ENCODE assay signal across 12 cellular contexts in genomic region chr2:95300391-95300938, GRCh38. TPM values are rescaled to one million over a fixed set of nuclear protein-coding genes. Genes with fewer than 3 reads are reported as not detected.
DNase-seq lines count a peak whose midpoint lies in the region; ATAC-seq, FAIRE-seq and TF ChIP-seq lines count a peak whose summit lies in the region.
"Had no signal": no experiment of that assay in that cellular context is flagged by ENCODE, and none has a peak within 500 bp of the region (broad histone marks: within the 10 kb centered on the region; RNA-seq: fewer than 3 reads in every experiment).

No MANE protein-coding gene starts in this region.

- no peak for FAIRE-seq in urothelium cell line (lab: Jason Lieb, UNC)

- peak; percentile 46 for ATAC-seq in foreskin keratinocyte
- ATAC-seq: gastrocnemius medialis, left lobe of liver had no signal

- CTCF ChIA-PET in mammary epithelial cell (lab: Charles Lee; ENCODE audit: low non-redundant PET) (no interaction called here), MCF 10A (lab: Yijun Ruan, JAX) (interaction anchor here (1.0 to 5.2 kb wide), 4 partner anchors 23 to 69 kb away, joined by 3 to 22 read pairs (median 7); no protein-coding TSS in a partner anchor)
- CTCF ChIA-PET in activated CD4-positive, alpha-beta memory T cell treated with anti-CD3 and anti-CD28 coated beads for 36 hours (lab: Charles Lee): no interaction called here

- DNase-seq in mammary epithelial cell: peak; percentile 71
- no peak for DNase-seq in MCF 10A (ENCODE audit: unreplicated experiment)
- peak; percentile 72 for DNase-seq in NCI-H2196 treated with DMSO at 0.1 percent for 48 hours (lab: John Stamatoyannopoulos, UW; ENCODE audit: unreplicated experiment)
- no peak for DNase-seq in foreskin keratinocyte
- DNase-seq in urothelium cell line (ENCODE audit: low spot score): peak; percentile 59
- no peak for DNase-seq in dermis blood vessel endothelial cell
- no peak for DNase-seq in GM19240 (ENCODE audit: insufficient read length, low spot score)
- no peak for DNase-seq in activated CD4-positive, alpha-beta memory T cell treated with anti-CD3 and anti-CD28 coated beads for 36 hours
- DNase-seq: gastrocnemius medialis, spleen had no signal

- in situ Hi-C loops in mammary epithelial cell (cut with MboI; ENCODE audit: low sequenced_read_pairs in 2 of 2): no loop called here

- no peak overlapping the region for H2AFZ ChIP-seq in mammary epithelial cell (ENCODE audit: low read depth, low read length)

- H3K4me1 ChIP-seq in mammary epithelial cell (ENCODE audit: insufficient read depth, low read length): no peaks in the 10 kb centered on the region
- no peaks in the 10 kb centered on the region for H3K4me1 ChIP-seq in foreskin keratinocyte
- H3K4me1 ChIP-seq: gastrocnemius medialis, spleen had no signal

- H3K9me3 ChIP-seq in mammary epithelial cell (replicated peaks; ENCODE audit: insufficient read depth, low read length): no peaks in the 10 kb centered on the region
- H3K9me3 ChIP-seq: gastrocnemius medialis, spleen had no signal

- no peak overlapping the region for H3K9ac ChIP-seq in mammary epithelial cell (ENCODE audit: insufficient read depth, low read length)

- no peak overlapping the region for H3K4me2 ChIP-seq in mammary epithelial cell (ENCODE audit: insufficient read depth, low read depth, low read length)

- H3K9me3 Mint-ChIP-seq in MCF 10A (ENCODE audit: unreplicated experiment): no peaks in the 10 kb centered on the region
- H3K9me3 Mint-ChIP-seq in activated CD4-positive, alpha-beta memory T cell treated with anti-CD3 and anti-CD28 coated beads for 36 hours: no peaks in the 10 kb centered on the region

- WGBS in mammary epithelial cell (ENCODE audit: low coverage, missing lambda C conversion rate): 21% methylated on average over 6 of the region's 11 CpGs

- H3K27ac ChIP-seq in mammary epithelial cell (ENCODE audit: insufficient read depth, low read depth, low read length) (no peak overlapping the region), foreskin keratinocyte (no peak overlapping the region)
- H3K27ac ChIP-seq: gastrocnemius medialis, spleen had no signal

- H3K4me1 Mint-ChIP-seq in MCF 10A (ENCODE audit: insufficient read depth, unreplicated experiment): peaks cover 5% of the 10 kb centered on the region
- no peaks in the 10 kb centered on the region for H3K4me1 Mint-ChIP-seq in activated CD4-positive, alpha-beta memory T cell treated with anti-CD3 and anti-CD28 coated beads for 36 hours (ENCODE audit: low read depth)

- intact Hi-C loops in mammary epithelial cell (cut with micrococcal nuclease): no loop called here
- intact Hi-C loops in MCF 10A (cut with micrococcal nuclease): no loop called here
- intact Hi-C loops in activated CD4-positive, alpha-beta memory T cell treated with anti-CD3 and anti-CD28 coated beads for 36 hours (cut with micrococcal nuclease): no loop called here

- H3K27me3 ChIP-seq in mammary epithelial cell (ENCODE audit: insufficient read depth, low read length) (peaks cover 5% of the 10 kb centered on the region), foreskin keratinocyte (peaks cover 47% of the 10 kb centered on the region)

- H3K4me3 Mint-ChIP-seq in MCF 10A (ENCODE audit: unreplicated experiment): no peak overlapping the region
- no peak overlapping the region for H3K4me3 Mint-ChIP-seq in activated CD4-positive, alpha-beta memory T cell treated with anti-CD3 and anti-CD28 coated beads for 36 hours

- BruUV-seq in mammary epithelial cell (replicated peaks; lab: Mats Ljungman, UMichigan): no TSS peak
- BruUV-seq in MCF 10A (replicated peaks; lab: Mats Ljungman, UMichigan): no TSS peak

- TF ChIP-seq CTCF in mammary epithelial cell (conservative IDR thresholded peaks at IDR 0.05 in 1 of 2, IDR thresholded peaks at IDR 0.05 in 1 of 2; ENCODE audit: extremely low read depth in 1 of 2, insufficient read depth in 1 of 2, low read depth in 1 of 2, low read length in 2 of 2) (no peak), MCF 10A (IDR thresholded peaks at IDR 0.05; ENCODE audit: unreplicated experiment) (no peak), foreskin keratinocyte (conservative IDR thresholded peaks at IDR 0.05) (no peak)

- no peaks in the 10 kb centered on the region for H3K79me2 ChIP-seq in mammary epithelial cell (ENCODE audit: insufficient read depth, low read length)

- H3K27me3 Mint-ChIP-seq in MCF 10A (ENCODE audit: insufficient read depth, unreplicated experiment): peaks cover 12% of the 10 kb centered on the region
- peaks cover 2% of the 10 kb centered on the region for H3K27me3 Mint-ChIP-seq in activated CD4-positive, alpha-beta memory T cell treated with anti-CD3 and anti-CD28 coated beads for 36 hours

- no peaks in the 10 kb centered on the region for H3K36me3 Mint-ChIP-seq in MCF 10A (ENCODE audit: insufficient read depth, unreplicated experiment)
- H3K36me3 Mint-ChIP-seq in activated CD4-positive, alpha-beta memory T cell treated with anti-CD3 and anti-CD28 coated beads for 36 hours: no peaks in the 10 kb centered on the region

- POLR2A ChIA-PET in MCF 10A (lab: Yijun Ruan, JAX): interaction anchor here (1.3 to 2.4 kb wide), 2 partner anchors 15 to 69 kb away, joined by 3 to 5 read pairs; no protein-coding TSS in a partner anchor
- POLR2A ChIA-PET in activated CD4-positive, alpha-beta memory T cell treated with anti-CD3 and anti-CD28 coated beads for 36 hours (lab: Charles Lee): no interaction called here

- no peak overlapping the region for H3K4me3 ChIP-seq in mammary epithelial cell (replicated peaks in 1 of 3; ENCODE audit: insufficient read depth in 1 of 3, low read depth in 2 of 3, low read length in 3 of 3)
- H3K4me3 ChIP-seq: gastrocnemius medialis, spleen had no signal

- H4K20me1 ChIP-seq in mammary epithelial cell (ENCODE audit: insufficient read depth, low read length): no peaks in the 10 kb centered on the region

- no peaks in the 10 kb centered on the region for H3K36me3 ChIP-seq in mammary epithelial cell (ENCODE audit: insufficient read depth, low read length)
- H3K36me3 ChIP-seq: gastrocnemius medialis, spleen had no signal

- no peak overlapping the region for H3K27ac Mint-ChIP-seq in MCF 10A (ENCODE audit: low read depth, unreplicated experiment)
- H3K27ac Mint-ChIP-seq in activated CD4-positive, alpha-beta memory T cell treated with anti-CD3 and anti-CD28 coated beads for 36 hours: no peak overlapping the region

- dilution Hi-C loops in mammary epithelial cell (cut with HindIII; ENCODE audit: low sequenced_read_pairs): loop anchor here (5.0 kb wide), 2 partner anchors 38 to 68 kb away; no protein-coding TSS in a partner anchor

RNA-seq across cellular contexts. Expression of gene KCNIP3, which starts 3.3 kb away (rescaled TPM):
- 10 to 100 TPM in 1 of 2 donors, 1 to 10 TPM in 1; 4.8 to 14.8 TPM for total RNA-seq in mammary epithelial cell
- 5.4 TPM for polyA plus RNA-seq in mammary epithelial cell
- 3.7 TPM for polyA minus RNA-seq in mammary epithelial cell
- total RNA-seq in MCF 10A (2022): 9.5 and 15.6 TPM in 2 replicates
- 6.4 and 9.0 TPM in 2 replicates for total RNA-seq in foreskin keratinocyte
- 7.1 and 9.2 TPM in 2 replicates for polyA plus RNA-seq in foreskin keratinocyte
- 0.14 and 0.51 TPM in 2 replicates for total RNA-seq in dermis blood vessel endothelial cell
- not detected for total RNA-seq in activated CD4-positive, alpha-beta memory T cell treated with anti-CD3 and anti-CD28 coated beads for 36 hours
- total RNA-seq: T-helper 2 cell treated with Interferon-gamma antibody and Interleukin-4, amounts not matched to agents 100 ng/mL and 5 ng/mL, for 36 hours had no signal

RNA-seq across cellular contexts. Expression of gene PROM2, which starts 26.2 kb away (rescaled TPM):
- total RNA-seq in mammary epithelial cell: 10 to 100 TPM; 27.3 to 73.5 TPM
- polyA plus RNA-seq in mammary epithelial cell: 48.8 TPM
- polyA minus RNA-seq in mammary epithelial cell: 88.2 TPM
- 2.6 and 2.8 TPM in 2 replicates for total RNA-seq in MCF 10A (2022)
- total RNA-seq in foreskin keratinocyte: 38.4 and 40.7 TPM in 2 replicates
- polyA plus RNA-seq in foreskin keratinocyte: 25.4 and 26.6 TPM in 2 replicates
- 0.05 and 0.34 TPM in 2 replicates for total RNA-seq in dermis blood vessel endothelial cell
- under 1 TPM in 1 of 2 experiments, not detected in 1; 0.48 TPM for total RNA-seq in activated CD4-positive, alpha-beta memory T cell treated with anti-CD3 and anti-CD28 coated beads for 36 hours

Comparison
In these comparisons a context has a peak if more than half of its experiments do, and no peak if none do; other contexts are left out.
1. DNase-seq: peak in mammary epithelial cell (single experiment), NCI-H2196 treated with DMSO at 0.1 percent for 48 hours (single experiment) and urothelium cell line (single experiment); none in MCF 10A (single experiment), foreskin keratinocyte (0 of 2), dermis blood vessel endothelial cell (single experiment), GM19240 (single experiment) and activated CD4-positive, alpha-beta memory T cell treated with anti-CD3 and anti-CD28 coated beads for 36 hours (single experiment).